Comparison of ENCODE assay signal across 21 cellular contexts in genomic region chr20:63781181-63781580, GRCh38.
"Had no signal": no experiment of that assay in that cellular context is flagged by ENCODE, and none has a peak within 500 bp of the region (broad histone marks: within the 10 kb centered on the region; RNA-seq: fewer than 3 reads in every experiment).

No MANE protein-coding gene starts in this region.

- DNase-seq: activated B cell treated with CpG ODN at 0.5 μM for 24 hours; activated CD4-positive, alpha-beta memory T cell treated with anti-CD3 and anti-CD28 coated beads, Interleukin-2, amount 10 ng/mL, durations not matched to agents 7 days and 5 days; activated CD4-positive, alpha-beta T cell treated with anti-CD3 and anti-CD28 coated beads for 1 hour; activated effector memory CD4-positive, alpha-beta T cell treated with Interleukin-2 at 50 U/mL for 16 hours; activated T-cell treated with anti-CD3 and anti-CD28 coated beads for 4 hours; amygdala; Kasumi-1; KBM-7; NCI-H1048; NCI-H187 treated with DMSO at 0.1 percent for 48 hours; NCI-H2081 treated with DMSO at 0.1 percent for 48 hours; NCI-H446; NCI-H524; Peyer's patch; SHP77; T1000 had no signal

- ATAC-seq: SK-N-SH treated with all-trans-retinoic acid at 6 μM for 48 hours had no signal

- H3K9me3 Mint-ChIP-seq: activated B cell treated with CpG ODN at 0.5 μM for 24 hours; activated CD4-positive, alpha-beta memory T cell treated with anti-CD3 and anti-CD28 coated beads, Interleukin-2, amount 10 ng/mL, durations not matched to agents 7 days and 5 days; activated naive CD4-positive, alpha-beta T cell treated with anti-CD3 and anti-CD28 coated beads, Interleukin-2, amount 50 U/mL, for 24 hours; brain had no signal

- H3K27ac ChIP-seq: Peyer's patch, RWPE1, SJSA1 had no signal

- H3K4me3 ChIP-seq: Peyer's patch, SJSA1 had no signal

- H3K4me3 Mint-ChIP-seq: activated B cell treated with CpG ODN at 0.5 μM for 24 hours; activated CD4-positive, alpha-beta memory T cell treated with anti-CD3 and anti-CD28 coated beads, Interleukin-2, amount 10 ng/mL, durations not matched to agents 7 days and 5 days; activated naive CD4-positive, alpha-beta T cell treated with anti-CD3 and anti-CD28 coated beads, Interleukin-2, amount 50 U/mL, for 24 hours; brain had no signal

- H3K27me3 Mint-ChIP-seq: activated B cell treated with CpG ODN at 0.5 μM for 24 hours; activated CD4-positive, alpha-beta memory T cell treated with anti-CD3 and anti-CD28 coated beads, Interleukin-2, amount 10 ng/mL, durations not matched to agents 7 days and 5 days; activated naive CD4-positive, alpha-beta T cell treated with anti-CD3 and anti-CD28 coated beads, Interleukin-2, amount 50 U/mL, for 24 hours; brain had no signal

- H3K36me3 Mint-ChIP-seq: activated naive CD4-positive, alpha-beta T cell treated with anti-CD3 and anti-CD28 coated beads, Interleukin-2, amount 50 U/mL, for 24 hours had no signal

- H3K4me1 ChIP-seq: Peyer's patch had no signal

- H3K9me3 ChIP-seq: Peyer's patch, SJSA1 had no signal

- H3K27ac Mint-ChIP-seq: activated B cell treated with CpG ODN at 0.5 μM for 24 hours; activated CD4-positive, alpha-beta memory T cell treated with anti-CD3 and anti-CD28 coated beads, Interleukin-2, amount 10 ng/mL, durations not matched to agents 7 days and 5 days; activated naive CD4-positive, alpha-beta T cell treated with anti-CD3 and anti-CD28 coated beads, Interleukin-2, amount 50 U/mL, for 24 hours had no signal

- H3K36me3 ChIP-seq: Peyer's patch, SJSA1 had no signal

- H3K27me3 ChIP-seq: Peyer's patch, SJSA1 had no signal
